Comparison of ENCODE assay signal across 20 cellular contexts in the genomic region with DNA sequence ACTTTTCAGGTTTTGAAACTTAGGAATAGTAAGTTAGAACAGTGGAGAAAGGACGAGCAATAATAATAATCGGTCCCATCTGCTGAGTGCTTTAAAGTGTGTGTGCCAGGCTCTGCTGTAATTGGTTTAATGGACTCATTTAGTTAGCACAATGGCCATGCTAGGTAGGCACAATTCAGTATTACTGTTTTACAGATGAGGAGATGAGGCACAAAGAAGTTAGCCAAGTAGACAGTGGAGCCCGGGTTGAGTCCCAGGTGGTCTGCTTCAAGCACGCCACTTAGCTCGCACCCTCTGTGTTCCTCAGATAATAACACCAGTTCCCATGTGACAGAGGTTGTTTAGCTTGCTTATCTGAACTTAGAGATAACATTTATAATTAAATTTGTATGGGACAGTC.
"Had no signal": no experiment of that assay in that cellular context is flagged by ENCODE, and none has a peak within 500 bp of the region (broad histone marks: within the 10 kb centered on the region; RNA-seq: fewer than 3 reads in every experiment).

No MANE protein-coding gene starts in this region.

- H3K36me3 ChIP-seq: colonic mucosa had no signal

- DNase-seq: activated CD4-positive, alpha-beta T cell treated with anti-CD3 and anti-CD28 coated beads, Interleukin-2, amount 50 U/mL, for 1 hour; activated CD4-positive, CD25-positive, alpha-beta regulatory T cell treated with anti-CD3 and anti-CD28 coated beads, Interleukin-2, amount 50 U/mL, for 72 hours; activated CD8-positive, alpha-beta memory T cell treated with anti-CD3 and anti-CD28 coated beads, Interleukin-2, amount 50 U/mL, for 4 hours; activated effector memory CD4-positive, alpha-beta T cell treated with anti-CD3 and anti-CD28 coated beads, Interleukin-2, amount 50 U/mL, for 16 hours; activated naive CD4-positive, alpha-beta T cell treated with anti-CD3 and anti-CD28 coated beads, Interleukin-2, amount 50 U/mL, for 16 hours; activated T-cell treated with anti-CD3 and anti-CD28 coated beads, Interleukin-2, amount 50 U/mL, for 4 hours; aorta; colonic mucosa; foreskin melanocyte; kidney; mammary epithelial cell; midbrain; stimulated activated CD4-positive, alpha-beta T cell treated with anti-CD3 and anti-CD28 coated beads, Interleukin-12 subunit alpha, Interleukin-12 subunit beta, amount 100 ng/mL, for 4 hours; stimulated activated CD4-positive, alpha-beta T cell treated with anti-CD3 and anti-CD28 coated beads, Interleukin-1b, Interleukin-23, amount 100 ng/mL, for 48 hours; stimulated activated CD8-positive, alpha-beta memory T cell treated with anti-CD3 and anti-CD28 coated beads, Interleukin-4, amount 100 ng/mL, for 48 hours; stimulated activated naive CD4-positive, alpha-beta T cell; T1000 had no signal

- H3K9me3 ChIP-seq: colonic mucosa had no signal

- H3K4me1 ChIP-seq: colonic mucosa had no signal

- ATAC-seq: activated T-cell treated with anti-CD3 and anti-CD28 coated beads, Interleukin-2, amount 50 U/mL, for 4 hours; left lobe of liver had no signal

- H3K27me3 Mint-ChIP-seq: central memory CD8-positive, alpha-beta T cell had no signal

- H3K4me3 Mint-ChIP-seq: activated T-cell treated with anti-CD3 and anti-CD28 coated beads, Interleukin-2, amount 50 U/mL, for 4 hours; central memory CD8-positive, alpha-beta T cell; nephron had no signal

- H3K4me3 ChIP-seq: colonic mucosa had no signal

- H3K9me3 Mint-ChIP-seq: activated T-cell treated with anti-CD3 and anti-CD28 coated beads, Interleukin-2, amount 50 U/mL, for 4 hours; central memory CD8-positive, alpha-beta T cell; nephron had no signal

- H3K27ac ChIP-seq: colonic mucosa had no signal

- H3K27me3 ChIP-seq: colonic mucosa had no signal

- H3K27ac Mint-ChIP-seq: nephron had no signal
